In the genomic region with DNA sequence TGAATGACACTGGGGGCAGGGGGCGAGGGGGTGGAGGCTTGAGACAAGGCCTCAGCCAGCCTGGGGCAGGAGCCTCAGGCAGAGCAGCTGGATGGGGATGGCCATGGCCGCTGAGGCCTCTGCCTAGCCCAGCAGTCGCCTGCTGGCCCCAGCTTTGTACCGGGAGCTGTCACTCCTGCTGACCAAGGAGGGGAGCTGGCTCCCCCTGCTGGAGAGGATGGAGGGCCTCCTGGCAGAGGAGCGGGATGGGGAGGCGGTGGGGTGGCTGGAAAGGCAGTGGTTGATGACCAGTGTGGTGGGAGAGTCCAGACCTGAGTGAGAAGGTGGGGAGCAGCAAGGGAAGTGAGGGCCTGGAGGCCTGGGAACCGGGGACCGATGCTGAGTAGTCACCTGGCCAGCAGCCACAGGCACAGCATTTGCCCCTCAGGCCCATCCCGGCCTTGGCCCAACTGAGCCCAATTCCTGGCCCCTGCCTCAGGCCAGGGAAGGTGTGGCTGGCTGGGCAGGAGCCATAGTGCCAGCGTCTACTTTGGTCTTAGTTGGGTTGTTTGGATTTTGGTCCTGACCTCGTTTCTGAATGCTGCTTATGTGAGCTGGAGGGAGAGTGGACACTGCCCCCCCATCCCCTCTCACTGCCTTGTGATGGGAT, we compare ENCODE assay signal across 8 cellular contexts.
DNase-seq lines count a peak whose midpoint lies in the region; ATAC-seq and TF ChIP-seq lines count a peak whose summit lies in the region.

No MANE protein-coding gene starts in this region.

- DNase-seq in DMS53 (lab: John Stamatoyannopoulos, UW) (peak; percentile 70), KBM-7 (peak; percentile 62), T47D (ENCODE audit: low read depth in 1 of 2, low spot score in 1 of 2) (peak; percentile 49 to 72), inferior parietal cortex (ENCODE audit: extremely low spot score) (peak; percentile 65)
- peak; percentile 55 for DNase-seq in stimulated activated CD4-positive, alpha-beta T cell treated with anti-CD3 and anti-CD28 coated beads, Interleukin-12 subunit alpha, Interleukin-12 subunit beta, amount 100 ng/mL, for 4 hours

- TF ChIP-seq CTCF in WI38 (IDR thresholded peaks at IDR 0.05; ENCODE audit: low read depth, low read length) = peak; percentile 84

- in situ Hi-C loops in KBM-7 (cut with MboI; ENCODE audit: low pct_unique_long_range_greater_than_20kb, low sequenced_read_pairs) = no loop called here
- in situ Hi-C loops in T47D (cut with HindIII; ENCODE audit: low pct_unique_long_range_greater_than_20kb, low sequenced_read_pairs) = no loop called here

- no peak overlapping the region for H3K4me3 ChIP-seq in WI38 (ENCODE audit: low read depth, low read length)

- ATAC-seq in HG03280 (IDR thresholded peaks at IDR 0.05; ENCODE audit: unreplicated experiment) = no peak
- no peak for ATAC-seq in HG02884 (IDR thresholded peaks at IDR 0.05; ENCODE audit: unreplicated experiment)
